ENCODE assay signal across 21 cellular contexts in the genomic region with DNA sequence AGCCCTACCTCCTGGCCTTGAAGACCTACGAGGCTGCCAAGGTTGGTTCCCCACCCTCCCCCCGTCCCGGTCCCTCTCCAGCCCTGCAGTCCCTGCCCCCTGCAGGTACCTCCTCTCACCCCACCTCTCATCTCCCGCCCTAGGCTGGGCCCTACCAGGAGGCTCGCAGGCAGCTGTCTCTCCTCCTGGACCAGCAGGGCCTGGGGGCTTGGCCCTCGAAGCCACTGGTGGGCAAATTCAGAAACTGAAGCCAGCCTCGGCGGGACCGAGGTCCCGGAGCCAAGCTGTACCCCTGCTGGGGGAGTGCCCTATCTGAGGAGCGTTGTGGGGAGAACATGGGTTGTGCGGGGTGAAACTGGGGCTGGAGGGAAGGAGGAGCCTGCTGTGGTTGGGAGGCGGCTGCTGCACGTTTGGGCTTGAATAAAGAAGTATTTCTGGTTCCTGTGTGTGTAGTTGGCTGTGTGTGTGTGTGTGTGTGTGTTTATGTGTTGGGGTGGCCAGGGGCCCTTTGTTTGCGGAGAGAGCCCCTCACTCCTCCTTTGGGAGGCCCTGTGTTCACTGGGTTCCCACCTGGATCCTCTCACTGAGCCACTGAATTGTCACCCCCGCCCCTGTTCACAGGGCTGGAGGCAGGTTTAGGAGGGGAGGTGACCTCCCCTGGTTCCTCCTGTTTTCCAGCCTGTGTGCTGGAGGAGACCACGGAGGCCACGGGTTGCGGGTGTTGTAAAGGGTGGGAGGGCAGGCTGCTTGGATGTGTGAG. TPM values are rescaled to one million over a fixed set of nuclear protein-coding genes. Genes with fewer than 3 reads are reported as not detected.
DNase-seq lines count a peak whose midpoint lies in the region; ATAC-seq, FAIRE-seq and TF ChIP-seq lines count a peak whose summit lies in the region.
"Had no signal": no experiment of that assay in that cellular context is flagged by ENCODE, and none has a peak within 500 bp of the region (broad histone marks: within the 10 kb centered on the region; RNA-seq: fewer than 3 reads in every experiment).

No MANE protein-coding gene starts in this region.

- peaks cover 17% of the 10 kb centered on the region for H3K4me1 Mint-ChIP-seq in mesothelial cell of epicardium

- no peak overlapping the region for H3K9ac ChIP-seq in GM12878 (ENCODE audit: control insufficient read depth, insufficient read depth, low read length)

- H3K27ac Mint-ChIP-seq in mesothelial cell of epicardium: peak overlapping the region; percentile 90
- H3K27ac Mint-ChIP-seq: activated T-cell treated with anti-CD3 and anti-CD28 coated beads, Interleukin-2, amount 50 U/mL, for 24 hours had no signal

- POLR2A ChIA-PET in GM12878 (lab: Charles Lee): no interaction called here

- CTCF ChIA-PET in GM12878 (lab: Yijun Ruan, JAX): no interaction called here

- in situ Hi-C loops in GM12878 (cut with MboI): no loop called here

- TF ChIP-seq POLR2A in GM12878 (IDR thresholded peaks at IDR 0.05; ENCODE audit: low read depth, low read length): no peak

- H3K4me2 ChIP-seq in GM12878 (ENCODE audit: control insufficient read depth, insufficient read depth): no peak overlapping the region

- SMC1A ChIA-PET in GM12878 (lab: Charles Lee; ENCODE audit: uncharacterized antibody, unreplicated experiment): no interaction called here

- no peaks in the 10 kb centered on the region for H3K4me1 ChIP-seq in GM12878 (ENCODE audit: control insufficient read depth, insufficient read depth, low read length)
- peaks cover 0 to 19% (median 0%) of the 10 kb centered on the region in 9 donors for H3K4me1 ChIP-seq in heart right ventricle
- H3K4me1 ChIP-seq: sigmoid colon had no signal

- TF ChIP-seq RAD21 in GM12878 (IDR thresholded peaks at IDR 0.05; ENCODE audit: insufficient read depth, low read depth, low read length): no peak

- H3K79me2 ChIP-seq in GM12878 (ENCODE audit: control insufficient read depth, insufficient read depth, low read length): no peaks in the 10 kb centered on the region

- ATAC-seq in GM12878 (peak; percentile 41), HG02642 (IDR thresholded peaks at IDR 0.05; ENCODE audit: poor library complexity, unreplicated experiment) (no peak), heart right ventricle (no peak)
- ATAC-seq: activated naive CD4-positive, alpha-beta T cell treated with anti-CD3 and anti-CD28 coated beads, Interleukin-2, amount 50 U/mL, for 72 hours; Panc1 had no signal

- no peaks in the 10 kb centered on the region for H3K27me3 Mint-ChIP-seq in mesothelial cell of epicardium (ENCODE audit: low read depth)
- H3K27me3 Mint-ChIP-seq: activated T-cell treated with anti-CD3 and anti-CD28 coated beads, Interleukin-2, amount 50 U/mL, for 24 hours had no signal

- no peaks in the 10 kb centered on the region for H3K27me3 ChIP-seq in H7 (ENCODE audit: control insufficient read depth, insufficient read depth, low read length)
- 0 out of 4 replicates have a peak, but pooled peaks cover 0 to 2% of the 10 kb centered on the region in 2 experiments for H3K27me3 ChIP-seq in GM12878 (replicated peaks in 1 of 2; ENCODE audit: control insufficient read depth in 2 of 2, insufficient read depth in 2 of 2, low read length in 1 of 2)
- H3K27me3 ChIP-seq in heart right ventricle: peaks cover 0 to 33% (median 0%) of the 10 kb centered on the region in 7 donors
- H3K27me3 ChIP-seq: ovary had no signal

- TF ChIP-seq CTCF in GM12878 (IDR thresholded peaks at IDR 0.05 in 2 of 3, conservative IDR thresholded peaks at IDR 0.05 in 1 of 3; ENCODE audit: control insufficient read depth in 2 of 3, extremely low read depth in 1 of 3, insufficient read depth in 1 of 3, low read depth in 3 of 3, low read length in 3 of 3) (no peak), mesothelial cell of epicardium (IDR thresholded peaks at IDR 0.05; ENCODE audit: unreplicated experiment) (no peak), heart right ventricle (IDR thresholded peaks at IDR 0.05) (no peak)

- H3K9me3 Mint-ChIP-seq in mesothelial cell of epicardium: no peaks in the 10 kb centered on the region
- H3K9me3 Mint-ChIP-seq: activated naive CD4-positive, alpha-beta T cell treated with anti-CD3 and anti-CD28 coated beads, Interleukin-2, amount 50 U/mL, for 72 hours; activated T-cell treated with anti-CD3 and anti-CD28 coated beads, Interleukin-2, amount 50 U/mL, for 24 hours; brain had no signal

- no peaks in the 10 kb centered on the region for H3K36me3 ChIP-seq in H7 (replicated peaks; ENCODE audit: control insufficient read depth, insufficient read depth, low read length)
- no peaks in the 10 kb centered on the region for H3K36me3 ChIP-seq in GM12878 (ENCODE audit: control insufficient read depth in 2 of 2, insufficient read depth in 2 of 2, low read length in 1 of 2)
- no peaks in the 10 kb centered on the region for H3K36me3 ChIP-seq in heart right ventricle
- H3K36me3 ChIP-seq: ovary, sigmoid colon had no signal

- no peak for TF ChIP-seq EP300 in GM12878 (IDR thresholded peaks at IDR 0.05; ENCODE audit: borderline replicate concordance in 1 of 2, control insufficient read depth in 1 of 2, low read depth in 2 of 2, low read length in 2 of 2)

- H3K4me3 Mint-ChIP-seq in mesothelial cell of epicardium: peak overlapping the region; percentile 57
- H3K4me3 Mint-ChIP-seq: activated T-cell treated with anti-CD3 and anti-CD28 coated beads, Interleukin-2, amount 50 U/mL, for 24 hours; brain had no signal

- H3K27ac ChIP-seq in GM12878 (ENCODE audit: control insufficient read depth, insufficient read depth) (no peak overlapping the region), heart right ventricle (no peak overlapping the region)
- H3K27ac ChIP-seq: ovary, sigmoid colon had no signal

- no peaks in the 10 kb centered on the region for H3K36me3 Mint-ChIP-seq in mesothelial cell of epicardium
- H3K36me3 Mint-ChIP-seq: activated naive CD4-positive, alpha-beta T cell treated with anti-CD3 and anti-CD28 coated beads, Interleukin-2, amount 50 U/mL, for 72 hours; brain had no signal

- intact Hi-C loops in GM12878 (cut with micrococcal nuclease; ENCODE audit: unreplicated experiment) (no loop called here), heart right ventricle (cut with DNase I) (no loop called here)

- WGBS in GM12878 (ENCODE audit: insufficient coverage, insufficient replicate concordance, low lambda C conversion rate, missing lambda C conversion rate): 24% methylated on average over 15 of the region's 19 CpGs
- WGBS in heart right ventricle, 2 donors: 73 to 84% methylated on average over 19 of the region's 19 CpGs

- H3K4me3 ChIP-seq in H7 (ENCODE audit: insufficient read depth, low read depth, low read length): no peak overlapping the region
- H3K4me3 ChIP-seq in GM12878: no peak overlapping the region
- H3K4me3 ChIP-seq in heart right ventricle: no peak overlapping the region
- H3K4me3 ChIP-seq: ovary, sigmoid colon had no signal

- no peak overlapping the region for H2AFZ ChIP-seq in GM12878 (ENCODE audit: control insufficient read depth, low read depth, low read length)

- RAD21 ChIA-PET in GM12878 (lab: Charles Lee; ENCODE audit: unreplicated experiment): no interaction called here

- no peak for FAIRE-seq in GM12878 (lab: Jason Lieb, UNC)
- FAIRE-seq: H54 had no signal

- no TSS peak for BruUV-seq in GM12878 (replicated peaks; lab: Mats Ljungman, UMichigan)

- DNase-seq in H7 (peak; percentile 79), GM12878 (ENCODE audit: low read depth, low spot score) (no peak), mesothelial cell of epicardium (ENCODE audit: low spot score in 2 of 2, unreplicated experiment in 2 of 2) (peak in 1 of 2 experiments; percentile 54), NOMO-1 treated with DMSO at 0.1 percent for 48 hours (lab: John Stamatoyannopoulos, UW; ENCODE audit: unreplicated experiment) (no peak), heart right ventricle (no peak)
- DNase-seq: activated CD4-positive, alpha-beta T cell treated with anti-CD3 and anti-CD28 coated beads, Interleukin-2, amount 50 U/mL, for 4 hours; activated T-cell treated with anti-CD3 and anti-CD28 coated beads, Interleukin-2, amount 50 U/mL, for 24 hours; cortex of kidney; NCI-H1417 treated with DMSO at 0.1 percent for 48 hours; NCI-H774; ovary; sigmoid colon; stimulated activated CD4-positive, alpha-beta T cell treated with anti-CD3 and anti-CD28 coated beads, Interleukin-2, amount 100 ng/mL, for 24 hours had no signal

- H4K20me1 ChIP-seq in GM12878 (ENCODE audit: control insufficient read depth, insufficient read depth): no peaks in the 10 kb centered on the region

- H3K9me3 ChIP-seq in GM12878 (replicated peaks; ENCODE audit: control insufficient read depth, insufficient read depth, low read length): no peaks in the 10 kb centered on the region
- H3K9me3 ChIP-seq in heart right ventricle: no peaks in the 10 kb centered on the region
- H3K9me3 ChIP-seq: ovary, sigmoid colon had no signal

RNA-seq across cellular contexts. Expression of gene ADAD2, which starts 6.0 kb away (rescaled TPM):
- total RNA-seq in H7 (2014; rRNA removed; shearing (Covaris generic)): 0.78 TPM in 1 of 2 replicates, not detected in the other
- not detected in 2 replicates for total RNA-seq in GM12878 (2013; cell fraction: nucleolus; rRNA removed)
- total RNA-seq in GM12878 (2014; rRNA removed) (0.16 TPM in 1 of 2 replicates, not detected in the other), GM12878 (2014; rRNA removed; fragmentation: Illumina TruSeq; extraction: Trizol) (not detected in 2 replicates), GM12878 (2021) (0.44 TPM in 1 of 2 replicates, not detected in the other), mesothelial cell of epicardium (0.34 TPM in 1 of 3 replicates, not detected in the others), heart right ventricle (1 to 10 TPM in 3 of 10 donors, under 1 TPM in 3, not detected in 4; 0.52 to 2.2 (median 0.85) TPM)
- not detected for polyA plus RNA-seq in GM12878 (2011; ENCODE audit: low read depth)
- polyA plus RNA-seq in GM12878 (2011; rRNA removed) (not detected in 2 replicates), GM12878 (2014; fragmentation: Illumina TruSeq; extraction: Trizol) (not detected in 2 replicates), GM12878 (2014; fragmentation: Nextera tagmentation; extraction: Ambion mirVana) (not detected), GM12878 (2014; rRNA removed) (0.44 and 0.68 TPM in 2 replicates), GM12878 (2016; fragmentation: Nextera tagmentation; extraction: Ambion mirVana) (under 1 TPM in 1 of 2 experiments, not detected in 1; 0.51 TPM), heart right ventricle (1 to 10 TPM in 1 of 2 donors, under 1 TPM in 1; 0.36 to 5.9 TPM)
- polyA plus RNA-seq in GM12878 (2011; cell fraction: cytosol; rRNA removed): not detected in 2 replicates
- polyA plus RNA-seq in GM12878 (2011; cell fraction: nucleus; rRNA removed): not detected in 2 replicates
- polyA plus RNA-seq in GM12878 (2012): 0.26 and 0.29 TPM in 2 replicates
- not detected in 2 replicates for polyA minus RNA-seq in GM12878 (2011; rRNA and poly(A)+ RNA removed)
- polyA minus RNA-seq in GM12878 (2011; cell fraction: cytosol; rRNA and poly(A)+ RNA removed): not detected in 2 replicates
- polyA minus RNA-seq in GM12878 (2011; cell fraction: nucleus; rRNA and poly(A)+ RNA removed): not detected in 2 replicates
- total RNA-seq: Daoy, LHCN-M2 had no signal

RNA-seq across cellular contexts. Expression of gene TAF1C, which starts 10.1 kb away (rescaled TPM):
- 38.8 and 51.9 TPM in 2 replicates for total RNA-seq in H7 (2014; rRNA removed; shearing (Covaris generic))
- 90.0 and 102 TPM in 2 replicates for total RNA-seq in GM12878 (2013; cell fraction: nucleolus; rRNA removed)
- total RNA-seq in GM12878 (2014; rRNA removed) (16.5 and 19.7 TPM in 2 replicates), GM12878 (2014; rRNA removed; fragmentation: Illumina TruSeq; extraction: Trizol) (7.2 and 8.9 TPM in 2 replicates), GM12878 (2021) (32.6 and 33.0 TPM in 2 replicates), mesothelial cell of epicardium (84.0 to 88.6 TPM (median 84.3 TPM) in 3 replicates), heart right ventricle (10 to 100 TPM; 14.2 to 34.0 (median 20.9) TPM)
- 13.6 TPM for polyA plus RNA-seq in GM12878 (2011; ENCODE audit: low read depth)
- polyA plus RNA-seq in GM12878 (2011; rRNA removed) (5.5 and 8.0 TPM in 2 replicates), GM12878 (2014; fragmentation: Illumina TruSeq; extraction: Trizol) (3.8 and 11.2 TPM in 2 replicates), GM12878 (2014; fragmentation: Nextera tagmentation; extraction: Ambion mirVana) (1 to 10 TPM in 1 of 2 experiments, under 1 TPM in 1; 0.98 to 2.0 TPM), GM12878 (2014; rRNA removed) (35.1 and 40.1 TPM in 2 replicates), GM12878 (2016; fragmentation: Nextera tagmentation; extraction: Ambion mirVana) (10 to 100 TPM; 21.7 to 24.9 TPM), heart right ventricle (10 to 100 TPM; 24.7 to 76.7 TPM)
- 11.9 and 17.1 TPM in 2 replicates for polyA plus RNA-seq in GM12878 (2011; cell fraction: cytosol; rRNA removed)
- polyA plus RNA-seq in GM12878 (2011; cell fraction: nucleus; rRNA removed): 220 and 244 TPM in 2 replicates
- 29.0 and 39.8 TPM in 2 replicates for polyA plus RNA-seq in GM12878 (2012)
- 13.8 and 24.8 TPM in 2 replicates for polyA minus RNA-seq in GM12878 (2011; rRNA and poly(A)+ RNA removed)
- 7.2 and 10.9 TPM in 2 replicates for polyA minus RNA-seq in GM12878 (2011; cell fraction: cytosol; rRNA and poly(A)+ RNA removed)
- 43.4 and 72.1 TPM in 2 replicates for polyA minus RNA-seq in GM12878 (2011; cell fraction: nucleus; rRNA and poly(A)+ RNA removed)

RNA-seq across cellular contexts. Expression of gene KCNG4, which starts 42.9 kb away (rescaled TPM):
- total RNA-seq in H7 (2014; rRNA removed; shearing (Covaris generic)): not detected in 2 replicates
- total RNA-seq in GM12878 (2013; cell fraction: nucleolus; rRNA removed): not detected in 2 replicates
- total RNA-seq in GM12878 (2014; rRNA removed) (not detected in 2 replicates), GM12878 (2014; rRNA removed; fragmentation: Illumina TruSeq; extraction: Trizol) (not detected in 2 replicates), GM12878 (2021) (not detected in 2 replicates), mesothelial cell of epicardium (not detected in 3 replicates), heart right ventricle (not detected)
- polyA plus RNA-seq in GM12878 (2011; ENCODE audit: low read depth): not detected
- polyA plus RNA-seq in GM12878 (2011; rRNA removed) (not detected in 2 replicates), GM12878 (2014; fragmentation: Illumina TruSeq; extraction: Trizol) (not detected in 2 replicates), GM12878 (2014; fragmentation: Nextera tagmentation; extraction: Ambion mirVana) (not detected), GM12878 (2014; rRNA removed) (not detected in 2 replicates), GM12878 (2016; fragmentation: Nextera tagmentation; extraction: Ambion mirVana) (not detected), heart right ventricle (not detected)
- polyA plus RNA-seq in GM12878 (2011; cell fraction: cytosol; rRNA removed): not detected in 2 replicates
- polyA plus RNA-seq in GM12878 (2011; cell fraction: nucleus; rRNA removed): not detected in 2 replicates
- polyA plus RNA-seq in GM12878 (2012): not detected in 2 replicates
- polyA minus RNA-seq in GM12878 (2011; rRNA and poly(A)+ RNA removed): not detected in 2 replicates
- not detected in 2 replicates for polyA minus RNA-seq in GM12878 (2011; cell fraction: cytosol; rRNA and poly(A)+ RNA removed)
- polyA minus RNA-seq in GM12878 (2011; cell fraction: nucleus; rRNA and poly(A)+ RNA removed): not detected in 2 replicates
- total RNA-seq: activated naive CD4-positive, alpha-beta T cell treated with anti-CD3 and anti-CD28 coated beads, Interleukin-2, amount 50 U/mL, for 72 hours; Daoy; liver; ovary; sigmoid colon had no signal
- polyA plus RNA-seq: liver, ovary, sigmoid colon had no signal

RNA-seq across cellular contexts. Expression of gene DNAAF1, which starts 51.8 kb away (rescaled TPM):
- 0.07 TPM in 1 of 2 replicates, not detected in the other for total RNA-seq in H7 (2014; rRNA removed; shearing (Covaris generic))
- total RNA-seq in GM12878 (2013; cell fraction: nucleolus; rRNA removed): not detected in 2 replicates
- total RNA-seq in GM12878 (2014; rRNA removed) (not detected in 2 replicates), GM12878 (2014; rRNA removed; fragmentation: Illumina TruSeq; extraction: Trizol) (not detected in 2 replicates), GM12878 (2021) (not detected in 2 replicates), mesothelial cell of epicardium (0.18 to 0.47 TPM (median 0.22 TPM) in 3 replicates), heart right ventricle (under 1 TPM in 3 of 10 donors, not detected in 7; 0.23 to 0.54 (median 0.28) TPM)
- not detected for polyA plus RNA-seq in GM12878 (2011; ENCODE audit: low read depth)
- polyA plus RNA-seq in GM12878 (2011; rRNA removed) (not detected in 2 replicates), GM12878 (2014; fragmentation: Illumina TruSeq; extraction: Trizol) (0.04 TPM in 1 of 2 replicates, not detected in the other), GM12878 (2014; fragmentation: Nextera tagmentation; extraction: Ambion mirVana) (under 1 TPM; 0.02 to 0.11 TPM), GM12878 (2014; rRNA removed) (not detected in 2 replicates), GM12878 (2016; fragmentation: Nextera tagmentation; extraction: Ambion mirVana) (under 1 TPM in 1 of 2 experiments, not detected in 1; 0.76 TPM), heart right ventricle (1 to 10 TPM in 1 of 2 donors, under 1 TPM in 1; 0.33 to 2.6 TPM)
- polyA plus RNA-seq in GM12878 (2011; cell fraction: cytosol; rRNA removed): not detected in 2 replicates
- polyA plus RNA-seq in GM12878 (2011; cell fraction: nucleus; rRNA removed): not detected in 2 replicates
- 0.30 and 1.2 TPM in 2 replicates for polyA plus RNA-seq in GM12878 (2012)
- not detected in 2 replicates for polyA minus RNA-seq in GM12878 (2011; rRNA and poly(A)+ RNA removed)
- not detected in 2 replicates for polyA minus RNA-seq in GM12878 (2011; cell fraction: cytosol; rRNA and poly(A)+ RNA removed)
- not detected in 2 replicates for polyA minus RNA-seq in GM12878 (2011; cell fraction: nucleus; rRNA and poly(A)+ RNA removed)
- total RNA-seq: activated naive CD4-positive, alpha-beta T cell treated with anti-CD3 and anti-CD28 coated beads, Interleukin-2, amount 50 U/mL, for 72 hours; Daoy; LHCN-M2 had no signal

RNA-seq across cellular contexts. Expression of gene HSDL1, which starts 51.9 kb away (rescaled TPM):
- 44.5 and 53.5 TPM in 2 replicates for total RNA-seq in H7 (2014; rRNA removed; shearing (Covaris generic))
- total RNA-seq in GM12878 (2013; cell fraction: nucleolus; rRNA removed): 15.6 and 18.8 TPM in 2 replicates
- total RNA-seq in GM12878 (2014; rRNA removed): 5.5 and 7.8 TPM in 2 replicates
- 5.5 and 5.6 TPM in 2 replicates for total RNA-seq in GM12878 (2014; rRNA removed; fragmentation: Illumina TruSeq; extraction: Trizol)
- total RNA-seq in GM12878 (2021): 5.5 and 6.8 TPM in 2 replicates
- polyA plus RNA-seq in GM12878 (2011; ENCODE audit: low read depth): 4.1 TPM
- polyA plus RNA-seq in GM12878 (2011; rRNA removed): 13.4 and 17.4 TPM in 2 replicates
- 5.6 and 8.1 TPM in 2 replicates for polyA plus RNA-seq in GM12878 (2011; cell fraction: cytosol; rRNA removed)
- 13.9 and 17.2 TPM in 2 replicates for polyA plus RNA-seq in GM12878 (2011; cell fraction: nucleus; rRNA removed)
- polyA plus RNA-seq in GM12878 (2012): 6.3 and 7.9 TPM in 2 replicates
- polyA plus RNA-seq in GM12878 (2014; fragmentation: Illumina TruSeq; extraction: Trizol): 7.0 and 10.6 TPM in 2 replicates
- polyA plus RNA-seq in GM12878 (2014; fragmentation: Nextera tagmentation; extraction: Ambion mirVana): 1 to 10 TPM; 2.0 to 3.6 TPM
- 5.6 and 7.5 TPM in 2 replicates for polyA plus RNA-seq in GM12878 (2014; rRNA removed)
- polyA plus RNA-seq in GM12878 (2016; fragmentation: Nextera tagmentation; extraction: Ambion mirVana): 1 to 10 TPM; 4.4 to 5.7 TPM
- 8.8 and 12.1 TPM in 2 replicates for polyA minus RNA-seq in GM12878 (2011; rRNA and poly(A)+ RNA removed)
- 2.8 and 3.0 TPM in 2 replicates for polyA minus RNA-seq in GM12878 (2011; cell fraction: cytosol; rRNA and poly(A)+ RNA removed)
- 3.4 and 5.8 TPM in 2 replicates for polyA minus RNA-seq in GM12878 (2011; cell fraction: nucleus; rRNA and poly(A)+ RNA removed)
- total RNA-seq in mesothelial cell of epicardium: 47.6 to 50.0 TPM (median 48.9 TPM) in 3 replicates
- 10 to 100 TPM; 19.4 to 38.5 (median 25.3) TPM for total RNA-seq in heart right ventricle
- polyA plus RNA-seq in heart right ventricle: 10 to 100 TPM in 1 of 2 donors, 1 to 10 TPM in 1; 9.9 to 13.7 TPM
